21 cellular contexts compared by ENCODE assay signal in the genomic region with DNA sequence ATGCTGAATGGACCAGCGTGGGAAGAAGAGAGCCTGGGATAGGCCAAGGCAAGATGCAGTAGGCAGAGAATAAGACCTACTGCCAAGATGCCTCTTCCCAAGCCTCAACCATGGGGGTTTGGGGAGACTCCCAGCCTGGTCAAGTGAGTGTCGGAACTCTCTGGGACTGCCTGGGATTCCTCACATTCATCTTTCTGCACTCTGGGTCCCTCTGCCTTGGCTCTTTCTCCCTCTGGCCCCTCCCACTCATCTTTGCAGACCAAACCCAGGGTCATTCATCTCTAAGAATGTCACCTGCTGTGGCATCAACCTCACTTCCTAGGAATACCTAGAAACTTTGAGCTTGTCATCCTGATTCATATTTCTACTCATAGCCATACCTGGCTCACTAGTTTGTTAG.
"Had no signal": no experiment of that assay in that cellular context is flagged by ENCODE, and none has a peak within 500 bp of the region (broad histone marks: within the 10 kb centered on the region; RNA-seq: fewer than 3 reads in every experiment).

No MANE protein-coding gene starts in this region.

- H3K4me3 ChIP-seq: SJSA1, SK-N-MC had no signal

- H3K27ac ChIP-seq: SJSA1, SK-N-MC had no signal

- H3K27me3 ChIP-seq: SJSA1 had no signal

- DNase-seq: KBM-7, MV-4-11, NCI-H1048, NCI-H1105, NCI-H1417, NCI-H1436 treated with DMSO at 0.1 percent for 48 hours, NCI-H1694 treated with DMSO at 0.1 percent for 48 hours, NCI-H1930, NCI-H2081 treated with DMSO at 0.1 percent for 48 hours, NCI-H2171, NCI-H226, NCI-H446, NCI-H510A, NCI-H524 treated with DMSO at 0.1 percent for 48 hours, NCI-H69, NCI-H774, Right ventricle myocardium superior, RPMI8226, SIG-M5 had no signal

- H3K36me3 ChIP-seq: SJSA1 had no signal

- H3K9me3 ChIP-seq: SJSA1 had no signal
